1 cellular context compared by ENCODE assay signal in genomic region chr1:65229754-65230339, GRCh38.
TF ChIP-seq lines count a peak whose summit lies in the region.

No MANE protein-coding gene starts in this region.

TF ChIP-seq in K562, 482 proteins besides CTCF, POLR2A, EP300 and RAD21:
- TF ChIP-seq HSF4 (CRISPR knock-in tag; IDR thresholded peaks at IDR 0.05; ENCODE audit: borderline replicate concordance), result 0 out of 2 replicates have a peak, but pooled peaks have one; percentile 36
- no peak for TF ChIP-seq CTBP1 (IDR thresholded peaks at IDR 0.05; ENCODE audit: borderline replicate concordance)
- TF ChIP-seq ARNT (IDR thresholded peaks at IDR 0.05), result 0 out of 4 replicates have a peak, but pooled peaks of 1 of the 2 experiments have one; percentile 14
- 0 out of 2 replicates have a peak, but pooled peaks have one; percentile 3 for TF ChIP-seq NFRKB (IDR thresholded peaks at IDR 0.05; ENCODE audit: low read depth)
